ENCODE assay signal across 13 cellular contexts in the genomic region with DNA sequence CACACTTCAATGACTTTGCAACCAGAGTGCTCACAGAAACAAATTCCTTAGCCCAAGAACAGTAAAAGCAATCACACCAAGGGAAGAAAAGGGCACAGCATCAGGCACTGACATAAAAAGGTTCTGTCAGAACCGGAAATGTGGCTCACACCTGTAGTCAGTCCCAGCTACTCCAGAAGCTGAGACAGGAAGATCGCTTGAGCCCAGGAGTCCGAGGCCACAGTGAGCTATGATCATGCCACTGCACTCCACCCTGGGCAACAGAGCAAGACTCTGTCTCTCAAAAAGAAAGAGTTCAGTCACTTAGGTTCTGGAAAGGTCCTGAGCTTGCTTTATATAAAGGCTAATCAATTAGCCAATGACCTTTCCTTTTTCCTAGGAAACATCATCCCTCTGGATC. TPM values are rescaled to one million over a fixed set of nuclear protein-coding genes. Genes with fewer than 3 reads are reported as not detected.
A peak's percentile ranks its signal among the peaks of the same experiment; 100 is the strongest.
DNase-seq lines count a peak whose midpoint lies in the region; ATAC-seq and TF ChIP-seq lines count a peak whose summit lies in the region.
"Had no signal": no experiment of that assay in that cellular context is flagged by ENCODE, and none has a peak within 500 bp of the region (broad histone marks: within the 10 kb centered on the region; RNA-seq: fewer than 3 reads in every experiment).

No MANE protein-coding gene starts in this region.

- H3K36me3 ChIP-seq in thyroid gland = no peaks in the 10 kb centered on the region

- TF ChIP-seq POLR2A in thyroid gland (IDR thresholded peaks at IDR 0.05) = no peak

- H3K27ac ChIP-seq in thyroid gland = peak overlapping the region in 2 of 3 donors; percentile 28 to 46

- peak overlapping the region; percentile 60 to 74 for H3K4me3 Mint-ChIP-seq in activated T-cell treated with anti-CD3 and anti-CD28 coated beads, Interleukin-2, amount 50 U/mL, for 72 hours
- no peak overlapping the region for H3K4me3 Mint-ChIP-seq in activated B cell treated with CpG ODN at 0.5 μM for 24 hours
- no peak overlapping the region for H3K4me3 Mint-ChIP-seq in memory B cell

- no peaks in the 10 kb centered on the region for H3K9me3 ChIP-seq in thyroid gland

- no peaks in the 10 kb centered on the region for H3K27me3 ChIP-seq in thyroid gland

- H3K9me3 Mint-ChIP-seq in activated T-cell treated with anti-CD3 and anti-CD28 coated beads, Interleukin-2, amount 50 U/mL, for 72 hours = no peaks in the 10 kb centered on the region
- no peaks in the 10 kb centered on the region for H3K9me3 Mint-ChIP-seq in activated B cell treated with CpG ODN at 0.5 μM for 24 hours
- H3K9me3 Mint-ChIP-seq in memory B cell = no peaks in the 10 kb centered on the region

- peaks cover 96% of the 10 kb centered on the region for H3K4me1 Mint-ChIP-seq in activated T-cell treated with anti-CD3 and anti-CD28 coated beads, Interleukin-2, amount 50 U/mL, for 72 hours (ENCODE audit: low read depth)
- H3K4me1 Mint-ChIP-seq in activated B cell treated with CpG ODN at 0.5 μM for 24 hours (peaks cover 93% of the 10 kb centered on the region), memory B cell (peaks cover 47% of the 10 kb centered on the region)

- 57 to 72% methylated on average over 3 of the region's 3 CpGs for WGBS in thyroid gland, 2 donors

- intact Hi-C loops in activated B cell treated with CpG ODN at 0.5 μM for 24 hours (cut with micrococcal nuclease) (loop anchor here (2.0 kb wide), 1 partner anchor 15 kb away; no protein-coding TSS in a partner anchor), thyroid gland (cut with DNase I) (no loop called here)

- ATAC-seq in activated T-cell treated with anti-CD3 and anti-CD28 coated beads, Interleukin-2, amount 50 U/mL, for 72 hours (replicated peaks in 1 of 2) = peak in 1 of 2 donors; percentile 29
- ATAC-seq in activated B cell treated with CpG ODN at 0.5 μM for 24 hours (ENCODE audit: low read depth) (no peak), memory B cell (ENCODE audit: low read depth) (no peak), GM21360 (IDR thresholded peaks at IDR 0.05; ENCODE audit: unreplicated experiment) (no peak)

- no peak for DNase-seq in activated T-cell treated with anti-CD3 and anti-CD28 coated beads, Interleukin-2, amount 50 U/mL, for 72 hours
- no peak for DNase-seq in activated T-cell treated with anti-CD3 and anti-CD28 coated beads, Interleukin-2, amount 50 U/mL, for 48 hours
- no peak for DNase-seq in activated B cell treated with CpG ODN at 0.5 μM for 24 hours
- DNase-seq in memory B cell (ENCODE audit: low spot score in 2 of 2) = no peak
- DNase-seq in thyroid gland = no peak
- DNase-seq in hypothalamus (lab: John Stamatoyannopoulos, UW) = no peak
- DNase-seq in HK-2 (ENCODE audit: unreplicated experiment) = no peak
- DNase-seq: activated CD4-positive, CD25-positive, alpha-beta regulatory T cell; activated gamma-delta T cell treated with Interleukin-2 at 50 U/mL for 16 hours; DND-41; NCI-H1436; NCI-H526 treated with DMSO at 0.1 percent for 48 hours had no signal

- H3K4me3 ChIP-seq in thyroid gland (replicated peaks in 1 of 3) = no peak overlapping the region

- H3K4me1 ChIP-seq in thyroid gland = peaks cover 72 to 78% of the 10 kb centered on the region in 2 donors

- TF ChIP-seq CTCF in activated B cell treated with CpG ODN at 0.5 μM for 24 hours (IDR thresholded peaks at IDR 0.05) = no peak
- TF ChIP-seq CTCF in thyroid gland (IDR thresholded peaks at IDR 0.05) = no peak

- CTCF ChIA-PET in activated B cell treated with CpG ODN at 0.5 μM for 24 hours (lab: Charles Lee) = interaction anchor here (0.7 to 5.0 kb wide), 3 partner anchors 12 to 156 kb away, joined by 3 to 31 read pairs (median 3); a partner anchor contains a TSS

- H3K27ac Mint-ChIP-seq in activated T-cell treated with anti-CD3 and anti-CD28 coated beads, Interleukin-2, amount 50 U/mL, for 72 hours = peak overlapping the region; percentile 83
- H3K27ac Mint-ChIP-seq in activated B cell treated with CpG ODN at 0.5 μM for 24 hours (peak overlapping the region; percentile 1), memory B cell (peak overlapping the region; percentile 43)

- H3K27me3 Mint-ChIP-seq in activated T-cell treated with anti-CD3 and anti-CD28 coated beads, Interleukin-2, amount 50 U/mL, for 72 hours (ENCODE audit: low read depth) = no peaks in the 10 kb centered on the region
- H3K27me3 Mint-ChIP-seq in activated B cell treated with CpG ODN at 0.5 μM for 24 hours = no peaks in the 10 kb centered on the region
- no peaks in the 10 kb centered on the region for H3K27me3 Mint-ChIP-seq in memory B cell

- peaks cover 0 to 14% of the 10 kb centered on the region in 2 donors for H3K36me3 Mint-ChIP-seq in activated T-cell treated with anti-CD3 and anti-CD28 coated beads, Interleukin-2, amount 50 U/mL, for 72 hours (ENCODE audit: insufficient read depth in 2 of 2)
- peaks cover 42% of the 10 kb centered on the region for H3K36me3 Mint-ChIP-seq in activated B cell treated with CpG ODN at 0.5 μM for 24 hours (ENCODE audit: low read depth)
- peaks cover 12% of the 10 kb centered on the region for H3K36me3 Mint-ChIP-seq in memory B cell

- POLR2A ChIA-PET in activated B cell treated with CpG ODN at 0.5 μM for 24 hours (lab: Charles Lee) = interaction anchor here (0.6 to 1.7 kb wide), 6 partner anchors 14 to 166 kb away, joined by 3 to 9 read pairs (median 4); a partner anchor contains a TSS

RNA-seq across cellular contexts. Expression of a gene that starts 22.7 kb away (rescaled TPM):
- 100 to 1,000 TPM; 328 to 339 TPM for total RNA-seq in activated T-cell treated with anti-CD3 and anti-CD28 coated beads, Interleukin-2, amount 50 U/mL, for 72 hours
- total RNA-seq in activated B cell treated with CpG ODN at 0.5 μM for 24 hours (253 and 263 TPM in 2 replicates), thyroid gland (1,000 to 10,000 TPM in 1 of 4 donors, 100 to 1,000 TPM in 3; 553 to 1,135 (median 724) TPM)

Comparison
In these comparisons a context has a peak if more than half of its experiments do, and no peak if none do; other contexts are left out.
1. H3K27ac Mint-ChIP-seq: peak in every context shown above with its lines; median percentile 83 in activated T-cell treated with anti-CD3 and anti-CD28 coated beads, Interleukin-2, amount 50 U/mL, for 72 hours; 43 in memory B cell; 1 in activated B cell treated with CpG ODN at 0.5 μM for 24 hours.
2. H3K4me3 Mint-ChIP-seq: peak in activated T-cell treated with anti-CD3 and anti-CD28 coated beads, Interleukin-2, amount 50 U/mL, for 72 hours (2 of 2); none in activated B cell treated with CpG ODN at 0.5 μM for 24 hours (single experiment) and memory B cell (single experiment).